8 cellular contexts compared by ENCODE assay signal in the genomic region with DNA sequence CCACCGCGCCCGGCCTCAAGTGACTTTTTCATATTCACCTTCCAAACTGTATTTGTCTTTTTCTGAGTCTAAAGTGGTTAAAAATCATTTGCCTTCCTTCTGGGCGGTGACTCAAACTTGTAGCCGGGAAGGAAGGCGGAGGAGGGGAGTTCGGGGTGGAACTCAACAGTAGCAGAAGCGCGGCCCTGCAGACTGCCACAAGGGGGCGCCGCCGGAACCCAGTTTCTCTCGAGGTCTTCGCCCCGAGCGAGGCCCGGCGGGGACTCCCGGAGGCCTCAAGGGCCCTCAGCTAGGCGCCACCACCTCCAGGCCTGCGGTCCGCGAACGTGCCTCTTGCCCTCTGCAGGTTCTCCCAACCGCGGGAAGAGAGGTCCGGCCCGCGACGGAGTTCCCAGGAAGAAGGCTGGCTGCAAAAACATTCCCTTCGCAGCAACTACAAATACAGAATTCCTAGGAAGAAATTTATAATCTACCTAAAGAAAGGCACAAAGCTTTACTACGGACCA. TPM values are rescaled to one million over a fixed set of nuclear protein-coding genes. Genes with fewer than 3 reads are reported as not detected.
A peak's percentile ranks its signal among the peaks of the same experiment; 100 is the strongest.
DNase-seq lines count a peak whose midpoint lies in the region; ATAC-seq and TF ChIP-seq lines count a peak whose summit lies in the region.

No MANE protein-coding gene starts in this region.

- peak overlapping the region in 1 of 2 donors; percentile 31 for H3K27ac Mint-ChIP-seq in activated naive CD4-positive, alpha-beta T cell treated with anti-CD3 and anti-CD28 coated beads, Interleukin-2, amount 50 U/mL, for 72 hours

- WGBS in prostate gland: 7% methylated on average over 32 of the region's 32 CpGs

- H3K9me3 Mint-ChIP-seq in activated naive CD4-positive, alpha-beta T cell treated with anti-CD3 and anti-CD28 coated beads, Interleukin-2, amount 50 U/mL, for 72 hours: no peaks in the 10 kb centered on the region

- TF ChIP-seq POLR2A in prostate gland (IDR thresholded peaks at IDR 0.05) (no peak), uterus (IDR thresholded peaks at IDR 0.05) (no peak)

- peaks cover 0 to 5% of the 10 kb centered on the region in 2 donors for H3K36me3 Mint-ChIP-seq in activated naive CD4-positive, alpha-beta T cell treated with anti-CD3 and anti-CD28 coated beads, Interleukin-2, amount 50 U/mL, for 72 hours

- H3K4me1 ChIP-seq in prostate gland (replicated peaks): no peaks in the 10 kb centered on the region
- no peaks in the 10 kb centered on the region for H3K4me1 ChIP-seq in uterus

- H3K27me3 ChIP-seq in prostate gland (replicated peaks; ENCODE audit: insufficient read depth): no peaks in the 10 kb centered on the region
- no peaks in the 10 kb centered on the region for H3K27me3 ChIP-seq in uterus

- intact Hi-C loops in Right ventricle myocardium superior (cut with DNase I) (no loop called here), prostate gland (cut with DNase I) (loop anchor here (1.0 kb wide), 1 partner anchor 139 kb away; no protein-coding TSS in a partner anchor), uterus (cut with DNase I; ENCODE audit: low total_unique reads) (no loop called here)

- DNase-seq in DMS153 (lab: John Stamatoyannopoulos, UW): peak; percentile 44
- DNase-seq in GM20000 (ENCODE audit: low spot score): peak; percentile 91
- peak; percentile 86 for DNase-seq in HuH-7 (ENCODE audit: low spot score)
- peak; percentile 72 for DNase-seq in SKM-1 (lab: John Stamatoyannopoulos, UW; ENCODE audit: unreplicated experiment)
- DNase-seq in activated naive CD4-positive, alpha-beta T cell treated with anti-CD3 and anti-CD28 coated beads, Interleukin-2, amount 50 U/mL, for 72 hours (ENCODE audit: low spot score in 2 of 2): peak; percentile 91 to 96
- DNase-seq in Right ventricle myocardium superior: peak; percentile 92
- peak; percentile 71 for DNase-seq in prostate gland (ENCODE audit: low spot score)
- peak; percentile 79 to 80 for DNase-seq in uterus

- H3K36me3 ChIP-seq in prostate gland (no peaks in the 10 kb centered on the region), uterus (no peaks in the 10 kb centered on the region)

- H3K27ac ChIP-seq in prostate gland (no peak overlapping the region), uterus (no peak overlapping the region)

- H3K4me3 ChIP-seq in prostate gland (no peak overlapping the region), uterus (no peak overlapping the region)

- TF ChIP-seq CTCF in GM20000 (IDR thresholded peaks at IDR 0.05; ENCODE audit: extremely low read depth, missing control alignments) (peak; percentile 89), prostate gland (IDR thresholded peaks at IDR 0.05) (peak; percentile 39 to 78 (median 72)), uterus (IDR thresholded peaks at IDR 0.05) (peak; percentile 74 to 89 (median 84))

- peak; percentile 93 to 95 for ATAC-seq in activated naive CD4-positive, alpha-beta T cell treated with anti-CD3 and anti-CD28 coated beads, Interleukin-2, amount 50 U/mL, for 72 hours
- peak; percentile 93 for ATAC-seq in Right ventricle myocardium superior (ENCODE audit: poor library complexity)

- no peaks in the 10 kb centered on the region for H3K9me3 ChIP-seq in prostate gland
- no peaks in the 10 kb centered on the region for H3K9me3 ChIP-seq in uterus

RNA-seq across cellular contexts. Expression of a gene that starts 16.8 kb away (rescaled TPM):
- 10 to 100 TPM; 18.4 to 90.2 TPM for total RNA-seq in activated naive CD4-positive, alpha-beta T cell treated with anti-CD3 and anti-CD28 coated beads, Interleukin-2, amount 50 U/mL, for 72 hours
- 25.3 TPM for total RNA-seq in Right ventricle myocardium superior
- 100 to 1,000 TPM; 104 to 137 TPM for total RNA-seq in prostate gland
- total RNA-seq in uterus: 100 to 1,000 TPM in 1 of 4 donors, 10 to 100 TPM in 3; 33.8 to 301 (median 67.6) TPM
